ENCODE assay signal across 12 cellular contexts in the genomic region with DNA sequence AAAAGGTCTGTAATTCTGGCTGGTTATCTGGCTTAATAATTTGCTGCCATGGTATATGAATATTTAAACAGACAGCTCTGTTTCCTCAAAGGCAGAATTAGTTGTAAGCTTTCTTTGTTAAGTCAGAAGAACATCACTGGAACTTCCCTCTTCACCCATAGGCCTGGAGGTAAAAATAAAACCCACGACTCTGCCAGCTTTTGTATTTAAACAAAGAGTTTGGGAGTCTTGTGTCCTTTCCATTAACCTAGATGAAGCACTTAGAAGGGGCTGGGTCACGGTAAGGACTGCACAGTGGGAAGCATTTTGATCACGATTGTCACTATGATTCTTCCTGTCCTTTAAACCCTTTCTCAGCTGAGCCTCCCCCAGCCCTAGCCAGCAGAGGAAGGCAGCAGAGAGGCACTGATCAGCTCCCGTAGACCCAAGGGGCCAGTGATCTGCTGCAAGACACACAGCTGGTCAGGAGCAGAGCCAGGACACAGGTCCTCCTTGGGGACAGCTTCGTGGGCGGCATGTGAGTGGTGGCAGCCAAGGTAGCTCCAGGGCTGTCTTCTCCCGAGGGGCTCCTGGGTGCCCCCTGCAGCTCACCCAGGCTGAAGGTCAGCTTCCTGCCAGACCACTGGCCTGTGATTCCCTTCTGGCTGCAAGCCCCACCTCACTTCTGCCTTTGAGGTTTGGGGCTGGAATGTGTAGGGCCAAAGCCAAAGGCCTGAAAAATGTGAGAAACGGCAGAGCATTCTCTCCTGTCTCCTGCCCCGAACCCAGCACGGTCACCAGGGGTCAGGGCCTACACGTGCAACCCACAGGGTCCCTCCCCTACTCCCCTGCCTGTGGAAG. TPM values are rescaled to one million over a fixed set of nuclear protein-coding genes. Genes with fewer than 3 reads are reported as not detected.
DNase-seq lines count a peak whose midpoint lies in the region; ATAC-seq and TF ChIP-seq lines count a peak whose summit lies in the region.
"Had no signal": no experiment of that assay in that cellular context is flagged by ENCODE, and none has a peak within 500 bp of the region (broad histone marks: within the 10 kb centered on the region; RNA-seq: fewer than 3 reads in every experiment).

No MANE protein-coding gene starts in this region.

- peaks cover 5% of the 10 kb centered on the region; the same call in 1 of the 2 replicates for H3K27me3 ChIP-seq in OCI-LY1 (ENCODE audit: insufficient read depth, low read length)

- DNase-seq in T-helper 1 cell (no peak), sciatic nerve (ENCODE audit: low spot score) (no peak), left lobe of liver (ENCODE audit: low spot score) (no peak), NCI-H1105 (lab: John Stamatoyannopoulos, UW) (no peak)
- DNase-seq: NCI-H1417 treated with DMSO at 0.1 percent for 48 hours, SK-N-SH had no signal

- H3K9me2 ChIP-seq in OCI-LY1 (ENCODE audit: low read depth, low read length): no peaks in the 10 kb centered on the region
- H3K9me2 ChIP-seq: SK-N-SH had no signal

- ATAC-seq in sciatic nerve (peak; percentile 33), left lobe of liver (no peak), HG03354 (IDR thresholded peaks at IDR 0.05; ENCODE audit: poor library complexity, severe bottlenecking, unreplicated experiment) (no peak)
- ATAC-seq: A549, psoas muscle had no signal

- H3K36me3 ChIP-seq in OCI-LY1 (ENCODE audit: insufficient read depth, low read length): no peaks in the 10 kb centered on the region

- intact Hi-C loops in dendritic cell treated with granulocyte-macrophage colony-stimulating factor and Interleukin-4, amounts not matched to agents 40 ng/mL and 50 ng/mL, for 4 days (cut with micrococcal nuclease): no loop called here
- intact Hi-C loops in sciatic nerve (cut with DNase I): no loop called here

- H3K27me3 Mint-ChIP-seq in T-helper 1 cell treated with Interleukin-12 subunit alpha and Interleukin-12 subunit beta and Interleukin-4 antibody, amounts not matched to agents 30 μg/mL and 1 μg/mL, for 36 hours (ENCODE audit: low read depth): no peaks in the 10 kb centered on the region
- no peaks in the 10 kb centered on the region for H3K27me3 Mint-ChIP-seq in dendritic cell treated with granulocyte-macrophage colony-stimulating factor and Interleukin-4, amounts not matched to agents 40 ng/mL and 50 ng/mL, for 4 days

- no peaks in the 10 kb centered on the region for H4K20me1 ChIP-seq in OCI-LY1 (ENCODE audit: insufficient read depth, low read length)

- H3K9ac ChIP-seq in OCI-LY1 (ENCODE audit: low read length): no peak overlapping the region
- H3K9ac ChIP-seq: SK-N-SH had no signal

- no peak overlapping the region for H2AFZ ChIP-seq in OCI-LY1 (ENCODE audit: low read length)

- H3K9me3 ChIP-seq in OCI-LY1 (ENCODE audit: low read length): no peaks in the 10 kb centered on the region
- H3K9me3 ChIP-seq: A549, psoas muscle, SK-N-SH had no signal

- no peak for TF ChIP-seq CTCF in OCI-LY1 (IDR thresholded peaks at IDR 0.05; ENCODE audit: low read length)

- H3F3A ChIP-seq in OCI-LY1 (ENCODE audit: insufficient read depth, low read length): no peaks in the 10 kb centered on the region; the same call in 1 of the 2 replicates

- H3K9me3 Mint-ChIP-seq in T-helper 1 cell treated with Interleukin-12 subunit alpha and Interleukin-12 subunit beta and Interleukin-4 antibody, amounts not matched to agents 30 μg/mL and 1 μg/mL, for 36 hours: no peaks in the 10 kb centered on the region
- H3K9me3 Mint-ChIP-seq in dendritic cell treated with granulocyte-macrophage colony-stimulating factor and Interleukin-4, amounts not matched to agents 40 ng/mL and 50 ng/mL, for 4 days: no peaks in the 10 kb centered on the region

- H3K4me3 ChIP-seq in OCI-LY1 (ENCODE audit: low read depth, low read length, poor library complexity, severe bottlenecking): no peak overlapping the region
- H3K4me3 ChIP-seq: A549, psoas muscle had no signal

- peak overlapping the region; percentile 46 for H3K4me3 Mint-ChIP-seq in T-helper 1 cell treated with Interleukin-12 subunit alpha and Interleukin-12 subunit beta and Interleukin-4 antibody, amounts not matched to agents 30 μg/mL and 1 μg/mL, for 36 hours
- H3K4me3 Mint-ChIP-seq in dendritic cell treated with granulocyte-macrophage colony-stimulating factor and Interleukin-4, amounts not matched to agents 40 ng/mL and 50 ng/mL, for 4 days: no peak overlapping the region

- peaks cover 59% of the 10 kb centered on the region for H3K4me1 ChIP-seq in OCI-LY1 (ENCODE audit: insufficient read depth, low read length, severe bottlenecking)
- H3K4me1 ChIP-seq: A549 had no signal

- peak overlapping the region; percentile 63 for H3K27ac Mint-ChIP-seq in T-helper 1 cell treated with Interleukin-12 subunit alpha and Interleukin-12 subunit beta and Interleukin-4 antibody, amounts not matched to agents 30 μg/mL and 1 μg/mL, for 36 hours
- peak overlapping the region; percentile 46 for H3K27ac Mint-ChIP-seq in dendritic cell treated with granulocyte-macrophage colony-stimulating factor and Interleukin-4, amounts not matched to agents 40 ng/mL and 50 ng/mL, for 4 days

- no peaks in the 10 kb centered on the region for H3K79me2 ChIP-seq in OCI-LY1 (ENCODE audit: insufficient read depth, low read length)

- peaks cover 2% of the 10 kb centered on the region for H3K36me3 Mint-ChIP-seq in T-helper 1 cell treated with Interleukin-12 subunit alpha and Interleukin-12 subunit beta and Interleukin-4 antibody, amounts not matched to agents 30 μg/mL and 1 μg/mL, for 36 hours (ENCODE audit: low read depth)
- peaks cover 10% of the 10 kb centered on the region for H3K36me3 Mint-ChIP-seq in dendritic cell treated with granulocyte-macrophage colony-stimulating factor and Interleukin-4, amounts not matched to agents 40 ng/mL and 50 ng/mL, for 4 days (ENCODE audit: low read depth)

- H3K4me2 ChIP-seq in OCI-LY1 (ENCODE audit: low read length): peak overlapping the region; percentile 43; the same call in 1 of the 2 replicates
- H3K4me2 ChIP-seq: A549, SK-N-SH had no signal

- peak overlapping the region; percentile 45 for H3K27ac ChIP-seq in OCI-LY1 (ENCODE audit: low read depth, low read length, poor library complexity, severe bottlenecking)
- H3K27ac ChIP-seq: A549, psoas muscle had no signal

- peaks cover 54% of the 10 kb centered on the region for H3K4me1 Mint-ChIP-seq in T-helper 1 cell treated with Interleukin-12 subunit alpha and Interleukin-12 subunit beta and Interleukin-4 antibody, amounts not matched to agents 30 μg/mL and 1 μg/mL, for 36 hours (ENCODE audit: low read depth)
- H3K4me1 Mint-ChIP-seq in dendritic cell treated with granulocyte-macrophage colony-stimulating factor and Interleukin-4, amounts not matched to agents 40 ng/mL and 50 ng/mL, for 4 days (ENCODE audit: low read depth): peaks cover 66% of the 10 kb centered on the region

RNA-seq across cellular contexts. Expression of a gene that starts 4.0 kb away (rescaled TPM):
- total RNA-seq in sciatic nerve: 65.0 TPM
- total RNA-seq in left lobe of liver: 22.3 TPM

RNA-seq across cellular contexts. Expression of a gene that starts 38.1 kb away (rescaled TPM):
- total RNA-seq in sciatic nerve (0.18 TPM), left lobe of liver (not detected)
- total RNA-seq: psoas muscle had no signal
